ENCODE assay signal across 16 cellular contexts in the genomic region with DNA sequence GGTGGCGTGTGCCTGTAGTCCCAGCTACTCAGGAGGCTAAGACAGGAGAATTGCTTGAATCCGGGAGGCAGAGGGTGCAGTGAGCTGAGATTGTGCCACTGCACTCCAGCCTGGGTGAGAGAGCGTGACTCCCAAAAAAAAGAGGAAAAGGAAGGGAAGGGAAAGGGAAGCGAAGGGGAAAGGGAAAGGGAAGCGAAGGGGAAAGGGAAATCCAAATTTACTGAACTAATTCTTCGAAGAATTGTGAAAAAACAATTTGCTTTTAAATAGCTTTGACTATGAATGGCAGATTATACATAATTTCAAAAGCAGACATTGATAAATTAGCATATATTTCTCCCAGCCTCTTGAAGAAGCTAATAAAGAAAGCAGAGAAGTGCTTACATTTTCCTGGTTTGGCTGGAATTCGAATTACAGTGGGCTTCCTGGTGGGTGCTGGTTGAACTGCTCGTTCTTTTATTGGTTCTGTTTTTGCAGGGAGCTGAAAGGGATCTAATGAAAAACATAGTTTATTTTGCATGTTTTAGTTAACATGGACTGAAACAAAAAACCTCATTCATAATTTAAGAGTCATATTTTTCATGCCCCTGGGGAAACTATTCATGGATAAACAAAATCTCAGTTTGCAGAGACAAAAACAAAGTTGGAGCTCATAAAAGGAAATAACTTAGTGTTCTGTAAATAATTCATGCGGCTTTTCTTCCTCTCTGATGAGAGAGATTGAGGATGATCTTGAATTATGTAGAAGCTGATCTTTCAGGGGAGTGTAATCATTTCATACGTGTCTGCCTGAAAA.
DNase-seq lines count a peak whose midpoint lies in the region; ATAC-seq and TF ChIP-seq lines count a peak whose summit lies in the region.
"Had no signal": no experiment of that assay in that cellular context is flagged by ENCODE, and none has a peak within 500 bp of the region (broad histone marks: within the 10 kb centered on the region; RNA-seq: fewer than 3 reads in every experiment).

No MANE protein-coding gene starts in this region.

- WGBS in right cardiac atrium, result 67% methylated on average over 10 of the region's 10 CpGs

- intact Hi-C loops in right cardiac atrium (cut with DNase I), result loop anchor here in 1 of 4 donors (10.0 kb wide), 1 partner anchor 59 kb away; no protein-coding TSS in a partner anchor
- intact Hi-C loops in Right ventricle myocardium superior (cut with DNase I), result no loop called here
- intact Hi-C loops in dorsolateral prefrontal cortex (cut with DNase I), result no loop called here

- H3K9me3 ChIP-seq in right cardiac atrium (ENCODE audit: control insufficient read depth, low read length), result no peaks in the 10 kb centered on the region
- H3K9me3 ChIP-seq: Peyer's patch had no signal

- H3K4me3 ChIP-seq in right cardiac atrium (ENCODE audit: low read length) (no peak overlapping the region), dorsolateral prefrontal cortex (no peak overlapping the region)
- H3K4me3 ChIP-seq: Peyer's patch had no signal

- H3K27me3 ChIP-seq in right cardiac atrium (ENCODE audit: control insufficient read depth, insufficient read depth) (no peaks in the 10 kb centered on the region), dorsolateral prefrontal cortex (no peaks in the 10 kb centered on the region)
- H3K27me3 ChIP-seq: Peyer's patch had no signal

- H3K27ac ChIP-seq in right cardiac atrium (ENCODE audit: low read length) (peak overlapping the region; percentile 89), dorsolateral prefrontal cortex (peak overlapping the region in 46 of 59 donors; percentile 1 to 73 (median 48))

- ATAC-seq in right cardiac atrium, result no peak
- no peak for ATAC-seq in Right ventricle myocardium superior (ENCODE audit: poor library complexity)
- ATAC-seq in HG03354 (IDR thresholded peaks at IDR 0.05; ENCODE audit: poor library complexity, severe bottlenecking, unreplicated experiment), result no peak

- peaks cover 3% of the 10 kb centered on the region for H3K4me1 ChIP-seq in right cardiac atrium (ENCODE audit: control insufficient read depth, insufficient read depth, low read length)
- H3K4me1 ChIP-seq: Peyer's patch had no signal

- no peak for TF ChIP-seq CTCF in dorsolateral prefrontal cortex (IDR thresholded peaks at IDR 0.05 in 54 of 56, conservative IDR thresholded peaks at IDR 0.05 in 2 of 56; ENCODE audit: low read depth in 1 of 56, partially characterized antibody in 56 of 56)

- DNase-seq in right cardiac atrium, result no peak
- no peak for DNase-seq in Right ventricle myocardium superior
- DNase-seq in dorsolateral prefrontal cortex, result no peak
- peak; percentile 21 for DNase-seq in myocyte (ENCODE audit: low read depth)
- DNase-seq in NCI-H2227 (lab: John Stamatoyannopoulos, UW; ENCODE audit: unreplicated experiment), result no peak
- DNase-seq in activated T-cell treated with anti-CD3 and anti-CD28 coated beads, Interleukin-2, amount 50 U/mL, for 48 hours, result no peak
- DNase-seq in stimulated activated CD4-positive, alpha-beta T cell treated with anti-CD3 and anti-CD28 coated beads, Interleukin-4, amount 100 ng/mL, for 1 hour, result no peak
- DNase-seq: activated CD8-positive, alpha-beta memory T cell treated with anti-CD3 and anti-CD28 coated beads for 24 hours; amygdala; COR-L47; GF-D8; NCI-H2081; NCI-H774; Peyer's patch; stimulated activated CD4-positive, alpha-beta T cell treated with anti-CD3 and anti-CD28 coated beads, Interleukin-12 subunit alpha, Interleukin-12 subunit beta, amount 100 ng/mL, for 4 hours had no signal
